ENCODE assay signal across 9 cellular contexts in genomic region chr2:54557211-54557600, GRCh38.
A peak's percentile ranks its signal among the peaks of the same experiment; 100 is the strongest.
DNase-seq lines count a peak whose midpoint lies in the region; ATAC-seq, FAIRE-seq and TF ChIP-seq lines count a peak whose summit lies in the region.
"Had no signal": no experiment of that assay in that cellular context is flagged by ENCODE, and none has a peak within 500 bp of the region (broad histone marks: within the 10 kb centered on the region; RNA-seq: fewer than 3 reads in every experiment).

No MANE protein-coding gene starts in this region.

- no peaks in the 10 kb centered on the region for H3K9me3 ChIP-seq in adrenal gland (replicated peaks in 1 of 3)
- H3K9me3 ChIP-seq in HepG2 (ENCODE audit: low read length), result no peaks in the 10 kb centered on the region
- no peaks in the 10 kb centered on the region for H3K9me3 ChIP-seq in subcutaneous abdominal adipose tissue (ENCODE audit: control insufficient read depth in 5 of 5, low read length in 5 of 5)
- H3K9me3 ChIP-seq: SJCRH30 had no signal

- TF ChIP-seq RAD21 in HepG2 (CRISPR knock-in tag; IDR thresholded peaks at IDR 0.05), result no peak

- H3K27me3 Mint-ChIP-seq in activated CD4-positive, alpha-beta T cell treated with anti-CD3 and anti-CD28 coated beads, Interleukin-2, amount 10 ng/mL, durations not matched to agents 7 days and 5 days, result peaks cover 2% of the 10 kb centered on the region

- 58 to 69% (median 65%) methylated on average over 1 of the region's 1 CpG for WGBS in adrenal gland, 4 donors
- 59% methylated on average over 1 of the region's 1 CpG for WGBS in HepG2 (ENCODE audit: low lambda C conversion rate)

- peaks cover 19% of the 10 kb centered on the region for H4K20me1 ChIP-seq in HepG2 (ENCODE audit: insufficient read depth, low read length)

- intact Hi-C loops in adrenal gland (cut with DNase I) (no loop called here), HepG2 (cut with micrococcal nuclease; ENCODE audit: unreplicated experiment) (loop anchor here (5.0 kb wide), 1 partner anchor 75 kb away; no protein-coding TSS in a partner anchor)

- peak overlapping the region; percentile 76 for H3K27ac Mint-ChIP-seq in activated CD4-positive, alpha-beta T cell treated with anti-CD3 and anti-CD28 coated beads, Interleukin-2, amount 10 ng/mL, durations not matched to agents 7 days and 5 days

- H2AFZ ChIP-seq in HepG2 (ENCODE audit: low read length), result no peak overlapping the region

- H3K27me3 ChIP-seq in adrenal gland (no peaks in the 10 kb centered on the region), HepG2 (ENCODE audit: control insufficient read depth in 1 of 2, insufficient read depth in 2 of 2, low read length in 2 of 2) (no peaks in the 10 kb centered on the region; a peak in 1 of 5 replicates), subcutaneous abdominal adipose tissue (ENCODE audit: control insufficient read depth in 5 of 5, insufficient read depth in 4 of 5, low read length in 5 of 5) (no peaks in the 10 kb centered on the region)
- H3K27me3 ChIP-seq: SJCRH30 had no signal

- no peaks in the 10 kb centered on the region for H3K36me3 ChIP-seq in adrenal gland (replicated peaks in 1 of 2)
- H3K36me3 ChIP-seq in HepG2 (replicated peaks in 1 of 2; ENCODE audit: control insufficient read depth in 1 of 2, insufficient read depth in 2 of 2, low read length in 2 of 2), result peaks cover 0 to 6% of the 10 kb centered on the region in 2 experiments; a peak in 3 of 5 replicates
- peaks cover 0 to 4% (median 3%) of the 10 kb centered on the region in 5 donors for H3K36me3 ChIP-seq in subcutaneous abdominal adipose tissue (ENCODE audit: control insufficient read depth in 5 of 5, insufficient read depth in 5 of 5, low read length in 5 of 5)

- TSS peak; percentile 71 for BruUV-seq in HepG2 (replicated peaks; lab: Mats Ljungman, UMichigan)

- peak overlapping the region; percentile 91 for H3K4me2 ChIP-seq in HepG2 (ENCODE audit: low read depth, low read length)

- no peak for DNase-seq in activated CD4-positive, alpha-beta T cell treated with anti-CD3 and anti-CD28 coated beads, Interleukin-2, amount 10 ng/mL, durations not matched to agents 7 days and 5 days
- no peak for DNase-seq in activated CD4-positive, alpha-beta T cell treated with anti-CD3 and anti-CD28 coated beads, Interleukin-2, amount 50 U/mL, for 1 hour
- DNase-seq in adrenal gland (no peak), HepG2 (ENCODE audit: low spot score) (no peak), DMS153 (lab: John Stamatoyannopoulos, UW) (no peak), NCI-H187 treated with DMSO at 0.1 percent for 48 hours (lab: John Stamatoyannopoulos, UW) (no peak)
- DNase-seq: SJCRH30 had no signal

- no peaks in the 10 kb centered on the region for H3K9me3 Mint-ChIP-seq in activated CD4-positive, alpha-beta T cell treated with anti-CD3 and anti-CD28 coated beads, Interleukin-2, amount 10 ng/mL, durations not matched to agents 7 days and 5 days

- H3K4me1 ChIP-seq in adrenal gland (replicated peaks in 1 of 2) (peaks cover 25 to 64% of the 10 kb centered on the region in 2 donors), HepG2 (ENCODE audit: insufficient read depth, low read length) (peaks cover 63% of the 10 kb centered on the region), subcutaneous abdominal adipose tissue (ENCODE audit: control insufficient read depth in 5 of 5, insufficient read depth in 5 of 5, low read length in 5 of 5) (peaks cover 9 to 82% (median 68%) of the 10 kb centered on the region in 5 donors)
- H3K4me1 ChIP-seq: SJCRH30 had no signal

- peak overlapping the region; percentile 98 for H3K4me3 Mint-ChIP-seq in activated CD4-positive, alpha-beta T cell treated with anti-CD3 and anti-CD28 coated beads, Interleukin-2, amount 10 ng/mL, durations not matched to agents 7 days and 5 days

- no peak for ATAC-seq in HepG2
- no peak for ATAC-seq in HG02759 (IDR thresholded peaks at IDR 0.05; ENCODE audit: unreplicated experiment)

- no peak for TF ChIP-seq EP300 in HepG2 (IDR thresholded peaks at IDR 0.05; ENCODE audit: low read depth in 2 of 2, low read length in 2 of 2)
- TF ChIP-seq EP300 in HepG2 (CRISPR knock-in tag; IDR thresholded peaks at IDR 0.05; ENCODE audit: borderline replicate concordance), result no peak

- H3K9ac ChIP-seq in HepG2 (ENCODE audit: insufficient read depth, low read depth, low read length) (peak overlapping the region; percentile 98), subcutaneous abdominal adipose tissue (ENCODE audit: low read length in 5 of 5) (peak overlapping the region; percentile 1 to 73 (median 48))

- no peak for TF ChIP-seq CTCF in adrenal gland (IDR thresholded peaks at IDR 0.05)
- TF ChIP-seq CTCF in HepG2 (CRISPR knock-in tag; IDR thresholded peaks at IDR 0.05), result no peak

- peaks cover 33% of the 10 kb centered on the region for H3K4me1 Mint-ChIP-seq in activated CD4-positive, alpha-beta T cell treated with anti-CD3 and anti-CD28 coated beads, Interleukin-2, amount 10 ng/mL, durations not matched to agents 7 days and 5 days

- peaks cover 89% of the 10 kb centered on the region for H3K79me2 ChIP-seq in HepG2 (ENCODE audit: insufficient read depth, low read length)

- FAIRE-seq in HepG2 (lab: Jason Lieb, UNC), result no peak

- CTCF ChIA-PET in activated CD4-positive, alpha-beta T cell treated with anti-CD3 and anti-CD28 coated beads, Interleukin-2, amount 10 ng/mL, durations not matched to agents 7 days and 5 days (lab: Charles Lee), result interaction anchor here (1.1 to 3.7 kb wide), 2 partner anchors 9 to 108 kb away, joined by 3 to 18 read pairs; no protein-coding TSS in a partner anchor
- CTCF ChIA-PET in HepG2 (lab: Yijun Ruan, JAX; ENCODE audit: low intra/inter-chr PET ratio, low total read pairs), result no interaction called here

- H3K4me3 ChIP-seq in adrenal gland (peak overlapping the region in 1 of 4 donors; percentile 50), HepG2 (replicated peaks in 1 of 3; ENCODE audit: insufficient read depth in 1 of 3, low read depth in 2 of 3, low read length in 3 of 3) (peak overlapping the region; percentile 86 to 99 (median 91)), subcutaneous abdominal adipose tissue (ENCODE audit: low read depth in 1 of 5, low read length in 5 of 5) (peak overlapping the region in 4 of 5 donors; percentile 19 to 75 (median 58))
- H3K4me3 ChIP-seq: SJCRH30 had no signal

- TF ChIP-seq POLR2A in adrenal gland (IDR thresholded peaks at IDR 0.05), result no peak
- no peak; a peak in 1 of 4 replicates for TF ChIP-seq POLR2A in HepG2 (IDR thresholded peaks at IDR 0.05; ENCODE audit: insufficient read depth in 1 of 2, low read depth in 2 of 2, low read length in 2 of 2)

- peak overlapping the region; percentile 91 to 98 (median 96) for H3K27ac ChIP-seq in adrenal gland
- H3K27ac ChIP-seq in HepG2 (ENCODE audit: extremely low read length, insufficient read depth, low read length), result peak overlapping the region; percentile 93
- peak overlapping the region; percentile 98 for H3K27ac ChIP-seq in subcutaneous abdominal adipose tissue (ENCODE audit: low read depth, low read length)
- H3K27ac ChIP-seq: SJCRH30 had no signal

- POLR2A ChIA-PET in activated CD4-positive, alpha-beta T cell treated with anti-CD3 and anti-CD28 coated beads, Interleukin-2, amount 10 ng/mL, durations not matched to agents 7 days and 5 days (lab: Charles Lee), result no interaction called here
- POLR2A ChIA-PET in HepG2 (lab: Yijun Ruan, JAX), result interaction anchor here (0.5 to 7.5 kb wide), 7 partner anchors 9 to 32 kb away, joined by 3 to 108 read pairs (median 5); no protein-coding TSS in a partner anchor

- in situ Hi-C loops in HepG2 (cut with HindIII; ENCODE audit: extremely low pct_ligation_motif_present, low pct_unique_long_range_greater_than_20kb), result no loop called here

- peaks cover 27% of the 10 kb centered on the region for H3K36me3 Mint-ChIP-seq in activated CD4-positive, alpha-beta T cell treated with anti-CD3 and anti-CD28 coated beads, Interleukin-2, amount 10 ng/mL, durations not matched to agents 7 days and 5 days (ENCODE audit: low read depth)

TF ChIP-seq in HepG2, 621 proteins besides CTCF, POLR2A, EP300 and RAD21 (continues in another document):
- TF ChIP-seq, protein P1, sequence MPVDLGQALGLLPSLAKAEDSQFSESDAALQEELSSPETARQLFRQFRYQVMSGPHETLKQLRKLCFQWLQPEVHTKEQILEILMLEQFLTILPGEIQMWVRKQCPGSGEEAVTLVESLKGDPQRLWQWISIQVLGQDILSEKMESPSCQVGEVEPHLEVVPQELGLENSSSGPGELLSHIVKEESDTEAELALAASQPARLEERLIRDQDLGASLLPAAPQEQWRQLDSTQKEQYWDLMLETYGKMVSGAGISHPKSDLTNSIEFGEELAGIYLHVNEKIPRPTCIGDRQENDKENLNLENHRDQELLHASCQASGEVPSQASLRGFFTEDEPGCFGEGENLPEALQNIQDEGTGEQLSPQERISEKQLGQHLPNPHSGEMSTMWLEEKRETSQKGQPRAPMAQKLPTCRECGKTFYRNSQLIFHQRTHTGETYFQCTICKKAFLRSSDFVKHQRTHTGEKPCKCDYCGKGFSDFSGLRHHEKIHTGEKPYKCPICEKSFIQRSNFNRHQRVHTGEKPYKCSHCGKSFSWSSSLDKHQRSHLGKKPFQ (CRISPR knock-in tag; IDR thresholded peaks at IDR 0.05; ENCODE audit: insufficient replicate concordance), result peak; percentile 63
- TF ChIP-seq ZNF256 (CRISPR knock-in tag; conservative IDR thresholded peaks at IDR 0.05), result 0 out of 2 replicates have a peak, but pooled peaks have one; percentile 3
- no peak for TF ChIP-seq PITX1 (CRISPR knock-in tag; IDR thresholded peaks at IDR 0.05)
- 0 out of 2 replicates have a peak, but pooled peaks have one; percentile 0 for TF ChIP-seq TGIF2 (CRISPR knock-in tag; IDR thresholded peaks at IDR 0.05)
- TF ChIP-seq ZNF282 (IDR thresholded peaks at IDR 0.05; ENCODE audit: partially characterized antibody), result no peak
- TF ChIP-seq SMAD9 (CRISPR knock-in tag; IDR thresholded peaks at IDR 0.05), result no peak
- no peak for TF ChIP-seq PRPF4 (IDR thresholded peaks at IDR 0.05; ENCODE audit: low read depth, low read length, poor library complexity, severe bottlenecking)
- TF ChIP-seq ZNF460 (CRISPR knock-in tag; IDR thresholded peaks at IDR 0.05; ENCODE audit: borderline replicate concordance), result no peak
- no peak for TF ChIP-seq MYNN (CRISPR knock-in tag; IDR thresholded peaks at IDR 0.05; ENCODE audit: low read depth)
- no peak for TF ChIP-seq ZNF12 (CRISPR knock-in tag; IDR thresholded peaks at IDR 0.05)
- no peak for TF ChIP-seq ZSCAN25 (CRISPR knock-in tag; IDR thresholded peaks at IDR 0.05)
